Comparison of ENCODE assay signal across 8 cellular contexts in the genomic region with DNA sequence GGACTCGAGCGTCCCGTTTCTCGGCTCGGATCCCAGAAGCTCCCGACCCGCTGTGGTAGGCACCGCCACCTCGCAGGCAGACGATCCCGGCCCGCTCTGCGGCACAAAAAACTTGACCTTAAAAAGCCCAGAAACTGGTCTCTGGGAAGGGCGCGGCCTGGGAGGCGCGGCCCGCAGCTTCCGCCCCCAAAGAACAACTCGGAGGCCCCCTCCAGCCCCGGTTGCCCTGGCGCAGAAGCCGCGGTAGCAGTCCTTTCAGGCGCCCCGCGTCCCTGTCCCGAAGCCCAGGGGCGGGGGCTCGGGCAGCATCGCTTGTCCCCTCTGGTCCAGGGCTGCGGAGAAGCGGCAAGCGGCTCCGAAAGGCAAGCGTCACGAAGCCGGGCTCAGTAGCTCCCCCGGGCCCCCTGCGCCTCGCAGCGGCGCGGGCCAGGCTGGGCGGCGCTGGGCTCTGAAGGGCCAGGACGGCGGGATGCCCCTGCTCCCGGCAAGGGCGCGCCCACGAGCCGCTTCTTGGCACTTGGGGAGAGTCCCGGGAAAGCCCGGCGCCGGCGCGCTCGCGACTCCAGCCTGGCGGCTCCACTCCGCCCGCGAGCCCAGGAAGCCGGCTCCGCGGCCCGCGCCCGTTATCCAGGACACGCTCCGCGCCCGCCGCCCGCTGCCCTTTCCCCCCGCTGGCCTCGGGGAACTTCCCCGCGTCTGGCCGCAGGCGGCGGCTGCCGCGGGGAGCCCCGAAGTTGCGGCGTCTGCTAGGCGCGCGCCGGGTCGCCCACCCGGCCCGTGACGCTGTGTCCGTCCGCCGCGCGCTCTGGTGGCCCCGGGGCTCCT. TPM values are rescaled to one million over a fixed set of nuclear protein-coding genes. Genes with fewer than 3 reads are reported as not detected.
DNase-seq lines count a peak whose midpoint lies in the region; ATAC-seq, FAIRE-seq and TF ChIP-seq lines count a peak whose summit lies in the region.

A gene with protein sequence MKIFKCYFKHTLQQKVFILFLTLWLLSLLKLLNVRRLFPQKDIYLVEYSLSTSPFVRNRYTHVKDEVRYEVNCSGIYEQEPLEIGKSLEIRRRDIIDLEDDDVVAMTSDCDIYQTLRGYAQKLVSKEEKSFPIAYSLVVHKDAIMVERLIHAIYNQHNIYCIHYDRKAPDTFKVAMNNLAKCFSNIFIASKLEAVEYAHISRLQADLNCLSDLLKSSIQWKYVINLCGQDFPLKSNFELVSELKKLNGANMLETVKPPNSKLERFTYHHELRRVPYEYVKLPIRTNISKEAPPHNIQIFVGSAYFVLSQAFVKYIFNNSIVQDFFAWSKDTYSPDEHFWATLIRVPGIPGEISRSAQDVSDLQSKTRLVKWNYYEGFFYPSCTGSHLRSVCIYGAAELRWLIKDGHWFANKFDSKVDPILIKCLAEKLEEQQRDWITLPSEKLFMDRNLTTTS (minus strand): TSS at position 98 of the 825 bp plus-strand sequence. CDS start 22,521 bp downstream, outside the sequence.

- H3K27me3 ChIP-seq in bronchial epithelial cell (ENCODE audit: control insufficient read depth, insufficient read depth, low read length): no peaks in the 10 kb centered on the region

- in situ Hi-C loops in ACHN (cut with HindIII; ENCODE audit: low pct_ligation_motif_present, low pct_unique_long_range_greater_than_20kb, low sequenced_read_pairs): no loop called here

- no peak for TF ChIP-seq CTCF in bronchial epithelial cell (IDR thresholded peaks at IDR 0.05; ENCODE audit: insufficient read depth, low read length, severe bottlenecking)

- FAIRE-seq in bronchial epithelial cell (lab: Jason Lieb, UNC): no peak

- H3K4me1 Mint-ChIP-seq in T-helper 2 cell treated with Interferon-gamma antibody and Interleukin-4, amounts not matched to agents 5 μg/mL and 100 μg/mL, for 36 hours (ENCODE audit: low read depth): peaks cover 49% of the 10 kb centered on the region

- no peaks in the 10 kb centered on the region for H3K9me3 Mint-ChIP-seq in T-helper 2 cell treated with Interferon-gamma antibody and Interleukin-4, amounts not matched to agents 5 μg/mL and 100 μg/mL, for 36 hours

- H3K4me3 Mint-ChIP-seq in T-helper 2 cell treated with Interferon-gamma antibody and Interleukin-4, amounts not matched to agents 5 μg/mL and 100 μg/mL, for 36 hours: peak within 1 kb of the TSS; percentile 84

- H3K27ac Mint-ChIP-seq in T-helper 2 cell treated with Interferon-gamma antibody and Interleukin-4, amounts not matched to agents 5 μg/mL and 100 μg/mL, for 36 hours: peak within 1 kb of the TSS; percentile 63

- no peaks in the 10 kb centered on the region for H3K36me3 Mint-ChIP-seq in T-helper 2 cell treated with Interferon-gamma antibody and Interleukin-4, amounts not matched to agents 5 μg/mL and 100 μg/mL, for 36 hours (ENCODE audit: low read depth)

- H3K36me3 ChIP-seq in bronchial epithelial cell (ENCODE audit: control insufficient read depth, insufficient read depth, low read length): peaks cover 1% of the 10 kb centered on the region

- H3K27me3 Mint-ChIP-seq in T-helper 2 cell treated with Interferon-gamma antibody and Interleukin-4, amounts not matched to agents 5 μg/mL and 100 μg/mL, for 36 hours (ENCODE audit: low read depth): peaks cover 48% of the 10 kb centered on the region

- DNase-seq in ACHN: peak; percentile 43
- peak; percentile 46 for DNase-seq in T-helper 2 cell treated with Interferon-gamma antibody and Interleukin-4, amounts not matched to agents 5 μg/mL and 100 μg/mL, for 36 hours (ENCODE audit: low spot score)
- DNase-seq in bronchial epithelial cell (ENCODE audit: low read depth): no peak
- DNase-seq in islet precursor cell: peak; percentile 72
- DNase-seq in stimulated activated CD4-positive, alpha-beta T cell treated with anti-CD3 and anti-CD28 coated beads, Interleukin-1b, Interleukin-23, amount 100 ng/mL, for 48 hours: peak; percentile 25
- no peak for DNase-seq in NCI-H1092 (lab: John Stamatoyannopoulos, UW)

- H3K4me3 ChIP-seq in bronchial epithelial cell (ENCODE audit: low read depth, low read length): peak within 1 kb of the TSS; percentile 74

- ATAC-seq in GM21723 (IDR thresholded peaks at IDR 0.05; ENCODE audit: unreplicated experiment): peak; percentile 32
- no peak for ATAC-seq in HG03196 (IDR thresholded peaks at IDR 0.05; ENCODE audit: unreplicated experiment)

RNA-seq across cellular contexts. Expression of the gene that starts here (rescaled TPM):
- 2.9 and 5.5 TPM in 2 replicates for total RNA-seq in bronchial epithelial cell

Comparison
In these comparisons a context has a peak if more than half of its experiments do, and no peak if none do; other contexts are left out.
1. DNase-seq: peak in ACHN (single experiment), T-helper 2 cell treated with Interferon-gamma antibody and Interleukin-4, amounts not matched to agents 5 μg/mL and 100 μg/mL, for 36 hours (single experiment), islet precursor cell (single experiment) and stimulated activated CD4-positive, alpha-beta T cell treated with anti-CD3 and anti-CD28 coated beads, Interleukin-1b, Interleukin-23, amount 100 ng/mL, for 48 hours (single experiment); none in bronchial epithelial cell (single experiment) and NCI-H1092 (single experiment).